Comparison of ENCODE assay signal across 29 cellular contexts in the genomic region with DNA sequence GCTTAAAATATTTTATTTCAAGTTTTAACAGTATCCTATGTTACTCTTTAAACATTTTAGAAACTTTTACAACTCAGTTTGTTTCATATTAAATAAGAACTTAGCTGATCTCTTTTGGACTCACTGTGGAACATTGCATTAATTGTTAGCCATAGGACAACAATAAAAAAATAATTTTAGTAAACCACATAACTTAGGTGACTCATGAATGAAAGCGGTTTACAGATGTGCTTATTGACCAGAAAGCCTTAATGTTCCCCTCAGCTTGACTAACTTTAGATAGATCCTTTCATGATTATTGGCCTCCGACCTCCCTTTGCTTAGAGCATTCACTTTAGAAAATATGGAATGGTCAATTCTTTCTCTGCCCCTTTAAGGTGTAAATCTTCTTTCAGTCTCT.
"Had no signal": no experiment of that assay in that cellular context is flagged by ENCODE, and none has a peak within 500 bp of the region (broad histone marks: within the 10 kb centered on the region; RNA-seq: fewer than 3 reads in every experiment).

No MANE protein-coding gene starts in this region.

- H3K27me3 Mint-ChIP-seq: activated CD4-positive, alpha-beta T cell treated with anti-CD3 and anti-CD28 coated beads for 36 hours; activated CD8-positive, alpha-beta memory T cell treated with anti-CD3 and anti-CD28 coated beads, Interleukin-2, amount 10 ng/mL, durations not matched to agents 7 days and 5 days; effector memory CD8-positive, alpha-beta T cell; naive B cell; stimulated activated naive B cell treated with anti-CD40 and anti-IgM and Interleukin-4, amounts not matched to agents 10 μg/mL and 1 μg/mL and 100 μg/mL, for 72 hours had no signal

- H3K9me3 ChIP-seq: body of pancreas, gastrocnemius medialis, pancreas, prostate gland, sigmoid colon, thyroid gland, upper lobe of left lung, vagina had no signal

- H3K36me3 ChIP-seq: gastrocnemius medialis, pancreas, prostate gland, sigmoid colon, stomach, thyroid gland, upper lobe of left lung, vagina had no signal

- H3K36me3 Mint-ChIP-seq: activated CD8-positive, alpha-beta memory T cell treated with anti-CD3 and anti-CD28 coated beads, Interleukin-2, amount 10 ng/mL, durations not matched to agents 7 days and 5 days; activated naive CD4-positive, alpha-beta T cell treated with anti-CD3 and anti-CD28 coated beads, Interleukin-2, amount 50 U/mL, for 72 hours; naive B cell; stimulated activated naive B cell treated with anti-CD40 and anti-IgM and Interleukin-4, amounts not matched to agents 10 μg/mL and 1 μg/mL and 100 μg/mL, for 72 hours had no signal

- DNase-seq: activated CD4-positive, alpha-beta T cell treated with anti-CD3 and anti-CD28 coated beads for 36 hours; activated CD4-positive, CD25-positive, alpha-beta regulatory T cell; activated CD8-positive, alpha-beta memory T cell treated with anti-CD3 and anti-CD28 coated beads, Interleukin-2, amount 10 ng/mL, durations not matched to agents 7 days and 5 days; activated CD8-positive, alpha-beta T cell treated with anti-CD3 and anti-CD28 coated beads, Interleukin-2, amount 10 ng/mL, durations not matched to agents 7 days and 5 days; activated T-cell treated with anti-CD3 and anti-CD28 coated beads, Interleukin-2, amount 50 U/mL, for 48 hours; anterior cingulate cortex; body of pancreas; effector memory CD8-positive, alpha-beta T cell; gastrocnemius medialis; glutamatergic neuron; islet precursor cell; left cardiac atrium; left ventricle myocardium superior; naive B cell; nucleus accumbens; pancreas; sigmoid colon; small intestine; stimulated activated naive B cell treated with anti-CD40 and anti-IgM and Interleukin-4, amounts not matched to agents 10 μg/mL and 1 μg/mL and 100 μg/mL, for 72 hours; stomach; thyroid gland; upper lobe of left lung had no signal

- H3K27me3 ChIP-seq: body of pancreas, gastrocnemius medialis, sigmoid colon, stomach, thyroid gland, upper lobe of left lung, vagina had no signal

- H3K27ac ChIP-seq: body of pancreas, coronary artery, gastrocnemius medialis, pancreas, prostate gland, sigmoid colon, stomach, thyroid gland, upper lobe of left lung, vagina had no signal

- H3K4me3 ChIP-seq: body of pancreas, coronary artery, gastrocnemius medialis, pancreas, prostate gland, sigmoid colon, stomach, thyroid gland, upper lobe of left lung, vagina had no signal

- ATAC-seq: activated CD4-positive, alpha-beta T cell treated with anti-CD3 and anti-CD28 coated beads for 36 hours; activated CD8-positive, alpha-beta memory T cell treated with anti-CD3 and anti-CD28 coated beads, Interleukin-2, amount 10 ng/mL, durations not matched to agents 7 days and 5 days; activated CD8-positive, alpha-beta T cell treated with anti-CD3 and anti-CD28 coated beads, Interleukin-2, amount 10 ng/mL, durations not matched to agents 7 days and 5 days; activated naive CD4-positive, alpha-beta T cell treated with anti-CD3 and anti-CD28 coated beads, Interleukin-2, amount 50 U/mL, for 72 hours; body of pancreas; effector memory CD8-positive, alpha-beta T cell; esophagus mucosa; gastrocnemius medialis; left cardiac atrium; left ventricle myocardium superior; pancreas; stimulated activated naive B cell treated with anti-CD40 and anti-IgM and Interleukin-4, amounts not matched to agents 10 μg/mL and 1 μg/mL and 100 μg/mL, for 72 hours had no signal

- H3K4me1 Mint-ChIP-seq: activated CD4-positive, alpha-beta T cell treated with anti-CD3 and anti-CD28 coated beads for 36 hours; activated CD8-positive, alpha-beta memory T cell treated with anti-CD3 and anti-CD28 coated beads, Interleukin-2, amount 10 ng/mL, durations not matched to agents 7 days and 5 days; naive B cell; stimulated activated naive B cell treated with anti-CD40 and anti-IgM and Interleukin-4, amounts not matched to agents 10 μg/mL and 1 μg/mL and 100 μg/mL, for 72 hours had no signal

- H3K4me1 ChIP-seq: body of pancreas, gastrocnemius medialis, pancreas, prostate gland, sigmoid colon, stomach, thyroid gland, upper lobe of left lung, vagina had no signal

- H3K4me3 Mint-ChIP-seq: activated CD4-positive, alpha-beta T cell treated with anti-CD3 and anti-CD28 coated beads for 36 hours; activated CD8-positive, alpha-beta memory T cell treated with anti-CD3 and anti-CD28 coated beads, Interleukin-2, amount 10 ng/mL, durations not matched to agents 7 days and 5 days; activated CD8-positive, alpha-beta T cell treated with anti-CD3 and anti-CD28 coated beads, Interleukin-2, amount 10 ng/mL, durations not matched to agents 7 days and 5 days; effector memory CD8-positive, alpha-beta T cell; mesothelial cell of epicardium; naive B cell; stimulated activated naive B cell treated with anti-CD40 and anti-IgM and Interleukin-4, amounts not matched to agents 10 μg/mL and 1 μg/mL and 100 μg/mL, for 72 hours had no signal

- H3K27ac Mint-ChIP-seq: activated CD4-positive, alpha-beta T cell treated with anti-CD3 and anti-CD28 coated beads for 36 hours; activated CD8-positive, alpha-beta memory T cell treated with anti-CD3 and anti-CD28 coated beads, Interleukin-2, amount 10 ng/mL, durations not matched to agents 7 days and 5 days; activated CD8-positive, alpha-beta T cell treated with anti-CD3 and anti-CD28 coated beads, Interleukin-2, amount 10 ng/mL, durations not matched to agents 7 days and 5 days; activated naive CD4-positive, alpha-beta T cell treated with anti-CD3 and anti-CD28 coated beads, Interleukin-2, amount 50 U/mL, for 72 hours; activated T-helper 2 cell treated with anti-CD3 and anti-CD28 coated beads, Interferon-gamma antibody, Interleukin-2, Interleukin-4, amounts not matched to agents 10 μg/mL and 5 μg/mL and 100 μg/mL, durations not matched to agents 14 hours and 24 hours and 36 hours; effector memory CD8-positive, alpha-beta T cell; naive B cell; stimulated activated naive B cell treated with anti-CD40 and anti-IgM and Interleukin-4, amounts not matched to agents 10 μg/mL and 1 μg/mL and 100 μg/mL, for 72 hours had no signal

- H3K9me3 Mint-ChIP-seq: activated naive CD4-positive, alpha-beta T cell treated with anti-CD3 and anti-CD28 coated beads, Interleukin-2, amount 50 U/mL, for 72 hours; activated T-helper 2 cell treated with anti-CD3 and anti-CD28 coated beads, Interferon-gamma antibody, Interleukin-2, Interleukin-4, amounts not matched to agents 10 μg/mL and 5 μg/mL and 100 μg/mL, durations not matched to agents 14 hours and 24 hours and 36 hours; stimulated activated naive B cell treated with anti-CD40 and anti-IgM and Interleukin-4, amounts not matched to agents 10 μg/mL and 1 μg/mL and 100 μg/mL, for 72 hours had no signal
